In the genomic region with DNA sequence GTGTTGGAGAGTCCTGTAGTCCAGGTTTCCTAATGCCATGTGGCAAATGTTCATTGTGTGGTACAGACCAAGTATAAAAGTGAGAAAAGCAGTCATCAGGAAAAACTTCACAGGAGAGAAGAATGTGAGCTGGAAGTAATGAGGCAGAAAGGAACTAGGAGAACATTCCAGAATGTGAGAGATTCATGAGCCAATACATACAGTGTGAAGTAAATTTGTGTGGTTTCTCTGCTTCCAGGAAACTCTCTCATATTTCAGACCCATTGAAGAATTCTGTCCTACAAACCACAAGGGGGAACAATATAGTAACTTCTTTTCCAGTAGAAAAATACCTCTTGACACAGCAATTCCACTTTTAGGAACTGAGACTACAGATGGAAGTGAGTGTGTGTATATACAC, we compare ENCODE assay signal across 13 cellular contexts.
A peak's percentile ranks its signal among the peaks of the same experiment; 100 is the strongest.
DNase-seq lines count a peak whose midpoint lies in the region; ATAC-seq lines count a peak whose summit lies in the region.
"Had no signal": no experiment of that assay in that cellular context is flagged by ENCODE, and none has a peak within 500 bp of the region (broad histone marks: within the 10 kb centered on the region; RNA-seq: fewer than 3 reads in every experiment).

No MANE protein-coding gene starts in this region.

- intact Hi-C loops in activated T-helper 1 cell treated with anti-CD3 and anti-CD28 coated beads, Interleukin-12 subunit alpha, Interleukin-12 subunit beta, Interleukin-2, Interleukin-4 antibody, amounts not matched to agents 30 ng/mL and 10 ng/mL and 1 ng/mL, durations not matched to agents 14 hours and 24 hours and 36 hours (cut with micrococcal nuclease) = no loop called here

- DNase-seq in ACHN = peak; percentile 1
- DNase-seq in HS-5 (ENCODE audit: low read depth) = peak; percentile 4
- peak; percentile 95 for DNase-seq in astrocyte of the hippocampus (ENCODE audit: low read depth, low spot score)
- DNase-seq in kidney tubule cell (ENCODE audit: low spot score) = peak; percentile 88
- no peak for DNase-seq in activated T-helper 1 cell treated with anti-CD3 and anti-CD28 coated beads, Interleukin-12 subunit alpha, Interleukin-12 subunit beta, Interleukin-2, Interleukin-4 antibody, amounts not matched to agents 30 ng/mL and 10 ng/mL and 1 ng/mL, durations not matched to agents 14 hours and 24 hours and 36 hours (ENCODE audit: low spot score)
- no peak for DNase-seq in central memory CD4-positive, alpha-beta T cell
- no peak for DNase-seq in NAMALWA (ENCODE audit: low spot score)
- DNase-seq: activated CD8-positive, alpha-beta memory T cell treated with anti-CD3 and anti-CD28 coated beads for 24 hours; dermis blood vessel endothelial cell; GDM1; NCI-H510A had no signal

- no peak overlapping the region for H3K27ac Mint-ChIP-seq in activated T-helper 1 cell treated with anti-CD3 and anti-CD28 coated beads, Interleukin-12 subunit alpha, Interleukin-12 subunit beta, Interleukin-2, Interleukin-4 antibody, amounts not matched to agents 30 ng/mL and 10 ng/mL and 1 ng/mL, durations not matched to agents 14 hours and 24 hours and 36 hours
- H3K27ac Mint-ChIP-seq: activated naive CD4-positive, alpha-beta T cell treated with anti-CD3 and anti-CD28 coated beads, Interleukin-2, amount 50 U/mL, for 72 hours had no signal

- no peaks in the 10 kb centered on the region for H3K4me1 Mint-ChIP-seq in activated T-helper 1 cell treated with anti-CD3 and anti-CD28 coated beads, Interleukin-12 subunit alpha, Interleukin-12 subunit beta, Interleukin-2, Interleukin-4 antibody, amounts not matched to agents 30 ng/mL and 10 ng/mL and 1 ng/mL, durations not matched to agents 14 hours and 24 hours and 36 hours (ENCODE audit: low read depth)

- no peaks in the 10 kb centered on the region for H3K36me3 Mint-ChIP-seq in activated T-helper 1 cell treated with anti-CD3 and anti-CD28 coated beads, Interleukin-12 subunit alpha, Interleukin-12 subunit beta, Interleukin-2, Interleukin-4 antibody, amounts not matched to agents 30 ng/mL and 10 ng/mL and 1 ng/mL, durations not matched to agents 14 hours and 24 hours and 36 hours (ENCODE audit: low read depth)
- H3K36me3 Mint-ChIP-seq: activated naive CD4-positive, alpha-beta T cell treated with anti-CD3 and anti-CD28 coated beads, Interleukin-2, amount 50 U/mL, for 72 hours had no signal

- in situ Hi-C loops in ACHN (cut with HindIII; ENCODE audit: low pct_ligation_motif_present, low pct_unique_long_range_greater_than_20kb, low sequenced_read_pairs) = no loop called here

- no peak for ATAC-seq in GM21390 (IDR thresholded peaks at IDR 0.05; ENCODE audit: unreplicated experiment)
- ATAC-seq: activated naive CD4-positive, alpha-beta T cell treated with anti-CD3 and anti-CD28 coated beads, Interleukin-2, amount 50 U/mL, for 72 hours had no signal

- H3K27me3 Mint-ChIP-seq in activated T-helper 1 cell treated with anti-CD3 and anti-CD28 coated beads, Interleukin-12 subunit alpha, Interleukin-12 subunit beta, Interleukin-2, Interleukin-4 antibody, amounts not matched to agents 30 ng/mL and 10 ng/mL and 1 ng/mL, durations not matched to agents 14 hours and 24 hours and 36 hours (ENCODE audit: insufficient read depth) = no peaks in the 10 kb centered on the region

- H3K9me3 Mint-ChIP-seq in activated T-helper 1 cell treated with anti-CD3 and anti-CD28 coated beads, Interleukin-12 subunit alpha, Interleukin-12 subunit beta, Interleukin-2, Interleukin-4 antibody, amounts not matched to agents 30 ng/mL and 10 ng/mL and 1 ng/mL, durations not matched to agents 14 hours and 24 hours and 36 hours = no peaks in the 10 kb centered on the region

- H3K4me3 Mint-ChIP-seq in activated T-helper 1 cell treated with anti-CD3 and anti-CD28 coated beads, Interleukin-12 subunit alpha, Interleukin-12 subunit beta, Interleukin-2, Interleukin-4 antibody, amounts not matched to agents 30 ng/mL and 10 ng/mL and 1 ng/mL, durations not matched to agents 14 hours and 24 hours and 36 hours = no peak overlapping the region

Comparison
In these comparisons a context has a peak if more than half of its experiments do, and no peak if none do; other contexts are left out.
1. DNase-seq: peak in ACHN (single experiment), HS-5 (single experiment), astrocyte of the hippocampus (single experiment) and kidney tubule cell (single experiment); none in activated T-helper 1 cell treated with anti-CD3 and anti-CD28 coated beads, Interleukin-12 subunit alpha, Interleukin-12 subunit beta, Interleukin-2, Interleukin-4 antibody, amounts not matched to agents 30 ng/mL and 10 ng/mL and 1 ng/mL, durations not matched to agents 14 hours and 24 hours and 36 hours (single experiment), central memory CD4-positive, alpha-beta T cell (single experiment) and NAMALWA (single experiment).